ENCODE assay signal across 8 cellular contexts in genomic region chr5:132812949-132813598, GRCh38. TPM values are rescaled to one million over a fixed set of nuclear protein-coding genes. Genes with fewer than 3 reads are reported as not detected.
DNase-seq lines count a peak whose midpoint lies in the region; ATAC-seq and TF ChIP-seq lines count a peak whose summit lies in the region.

Gene SOWAHA, plus strand, starts transcription at chr5:132813302. Its CDS starts 320 bp downstream, at chr5:132813622.

- H3K36me3 ChIP-seq in H7 (replicated peaks; ENCODE audit: control insufficient read depth, insufficient read depth, low read length) (no peaks in the 10 kb centered on the region), left ventricle myocardium inferior (no peaks in the 10 kb centered on the region)

- DNase-seq in AG04450 (ENCODE audit: low read depth, low spot score) (no peak), H7 (peak; percentile 86), activated B cell treated with CpG ODN at 0.5 μM for 24 hours (no peak), left ventricle myocardium inferior (no peak), retina (peak; percentile 56), HUDEP-2 (lab: John Stamatoyannopoulos, UW; ENCODE audit: unreplicated experiment in 76 of 76) (no peak), NOMO-1 treated with DMSO at 0.1 percent for 48 hours (lab: John Stamatoyannopoulos, UW; ENCODE audit: unreplicated experiment) (no peak)

- ATAC-seq in activated B cell treated with CpG ODN at 0.5 μM for 24 hours (ENCODE audit: low read depth) = peak; percentile 30
- no peak for ATAC-seq in GM19324 (IDR thresholded peaks at IDR 0.05; ENCODE audit: low FRiP score, unreplicated experiment)

- no peaks in the 10 kb centered on the region; the same call in 1 of the 2 replicates for H3K9me3 ChIP-seq in AG04450 (ENCODE audit: control insufficient read depth, insufficient read depth, low read length)
- no peaks in the 10 kb centered on the region for H3K9me3 ChIP-seq in left ventricle myocardium inferior (replicated peaks)

- H3K27ac ChIP-seq in AG04450 (ENCODE audit: low read depth, low read length) (no peak within 1 kb of the TSS), left ventricle myocardium inferior (replicated peaks) (no peak within 1 kb of the TSS)

- no peak for TF ChIP-seq CTCF in AG04450 (IDR thresholded peaks at IDR 0.05; ENCODE audit: low read depth, low read length)
- TF ChIP-seq CTCF in activated B cell treated with CpG ODN at 0.5 μM for 24 hours (IDR thresholded peaks at IDR 0.05) = no peak
- no peak for TF ChIP-seq CTCF in left ventricle myocardium inferior (IDR thresholded peaks at IDR 0.05; ENCODE audit: borderline replicate concordance)

- POLR2A ChIA-PET in AG04450 (lab: Yijun Ruan, JAX) (no interaction called here), activated B cell treated with CpG ODN at 0.5 μM for 24 hours (lab: Charles Lee) (no interaction called here)

- H3K27me3 ChIP-seq in AG04450 (ENCODE audit: control insufficient read depth, insufficient read depth, low read length) = peaks cover 21% of the 10 kb centered on the region
- peaks cover 47% of the 10 kb centered on the region for H3K27me3 ChIP-seq in H7 (ENCODE audit: control insufficient read depth, insufficient read depth, low read length)
- H3K27me3 ChIP-seq in left ventricle myocardium inferior (ENCODE audit: low read depth) = peaks cover 65% of the 10 kb centered on the region

- peak within 1 kb of the TSS; percentile 74 for H3K4me3 Mint-ChIP-seq in activated B cell treated with CpG ODN at 0.5 μM for 24 hours

- H3K27me3 Mint-ChIP-seq in activated B cell treated with CpG ODN at 0.5 μM for 24 hours = peaks cover 35% of the 10 kb centered on the region

- no peaks in the 10 kb centered on the region for H3K9me3 Mint-ChIP-seq in activated B cell treated with CpG ODN at 0.5 μM for 24 hours

- H3K4me3 ChIP-seq in AG04450 (ENCODE audit: low read depth, low read length) (peak within 1 kb of the TSS; percentile 44), H7 (ENCODE audit: insufficient read depth, low read depth, low read length) (peak within 1 kb of the TSS; percentile 29), left ventricle myocardium inferior (peak within 1 kb of the TSS; percentile 66)

- H3K4me1 Mint-ChIP-seq in activated B cell treated with CpG ODN at 0.5 μM for 24 hours = peaks cover 10% of the 10 kb centered on the region

- CTCF ChIA-PET in AG04450 (lab: Charles Lee) = no interaction called here
- CTCF ChIA-PET in activated B cell treated with CpG ODN at 0.5 μM for 24 hours (lab: Charles Lee) = no interaction called here

- H3K4me1 ChIP-seq in left ventricle myocardium inferior = peaks cover 19% of the 10 kb centered on the region

- H3K36me3 Mint-ChIP-seq in activated B cell treated with CpG ODN at 0.5 μM for 24 hours (ENCODE audit: low read depth) = no peaks in the 10 kb centered on the region

- no peak within 1 kb of the TSS for H3K27ac Mint-ChIP-seq in activated B cell treated with CpG ODN at 0.5 μM for 24 hours

- intact Hi-C loops in activated B cell treated with CpG ODN at 0.5 μM for 24 hours (cut with micrococcal nuclease) = loop anchor here (2.0 to 5.0 kb wide), 2 partner anchors 18 to 36 kb away; partner anchors contain the start of genes SEPTIN8 and SHROOM1
- intact Hi-C loops in left ventricle myocardium inferior (cut with micrococcal nuclease) = loop anchor here (10.0 kb wide), 1 partner anchor 68 kb away; the partner anchor contains the start of gene CCNI2

RNA-seq across cellular contexts. Expression of gene SOWAHA, which starts in this region (rescaled TPM):
- 0.05 TPM in 1 of 2 replicates, not detected in the other for polyA plus RNA-seq in AG04450 (2011; rRNA removed)
- polyA minus RNA-seq in AG04450 (2011; rRNA and poly(A)+ RNA removed) = 0.05 TPM in 1 of 2 replicates, not detected in the other
- total RNA-seq in H7 (2014; rRNA removed; shearing (Covaris generic)) = 0.21 TPM in 1 of 2 replicates, not detected in the other
- total RNA-seq in activated B cell treated with CpG ODN at 0.5 μM for 24 hours (not detected in 2 replicates), left ventricle myocardium inferior (not detected)

Comparison
In these comparisons a context has a peak if more than half of its experiments do, and no peak if none do; other contexts are left out.
1. Peak in DNase-seq and H3K4me3 ChIP-seq in H7; RNA of the gene not detected or under 1 TPM.
2. Peak in ATAC-seq in activated B cell treated with CpG ODN at 0.5 μM for 24 hours; RNA of the gene not detected or under 1 TPM.